Comparison of ENCODE assay signal across 8 cellular contexts in genomic region chr20:4607287-4607713, GRCh38.
DNase-seq lines count a peak whose midpoint lies in the region; ATAC-seq lines count a peak whose summit lies in the region.

No MANE protein-coding gene starts in this region.

- peaks cover 8 to 27% (median 16%) of the 10 kb centered on the region in 5 donors for H3K27me3 Mint-ChIP-seq in naive thymus-derived CD8-positive, alpha-beta T cell

- no peak overlapping the region for H3K4me3 Mint-ChIP-seq in naive thymus-derived CD8-positive, alpha-beta T cell

- POLR2A ChIA-PET in naive thymus-derived CD8-positive, alpha-beta T cell (lab: Charles Lee), result no interaction called here

- peak; percentile 85 for DNase-seq in G401 (ENCODE audit: low spot score)
- DNase-seq in HT1080 (ENCODE audit: low read depth), result peak; percentile 56
- peak; percentile 80 for DNase-seq in OCI-M1 (lab: John Stamatoyannopoulos, UW)
- peak; percentile 9 for DNase-seq in activated T-cell treated with anti-CD3 and anti-CD28 coated beads for 48 hours (ENCODE audit: low read depth)
- peak; percentile 22 to 79 (median 65) for DNase-seq in naive thymus-derived CD8-positive, alpha-beta T cell
- peak in 30 of 49 donors; percentile 7 to 71 (median 32) for DNase-seq in substantia nigra (lab: John Stamatoyannopoulos, UW)

- peak; percentile 74 for ATAC-seq in esophagus mucosa
- ATAC-seq in naive thymus-derived CD8-positive, alpha-beta T cell, result peak; percentile 86
- ATAC-seq in GM21576 (IDR thresholded peaks at IDR 0.05; ENCODE audit: unreplicated experiment), result no peak

- H3K9me3 Mint-ChIP-seq in naive thymus-derived CD8-positive, alpha-beta T cell, result no peaks in the 10 kb centered on the region

- H3K27ac ChIP-seq in substantia nigra (ENCODE audit: low read depth, low read length, poor library complexity, severe bottlenecking), result peak overlapping the region; percentile 36

- no peak overlapping the region for H3K27ac Mint-ChIP-seq in naive thymus-derived CD8-positive, alpha-beta T cell

- H3K4me1 Mint-ChIP-seq in naive thymus-derived CD8-positive, alpha-beta T cell, result peaks cover 0 to 8% (median 3%) of the 10 kb centered on the region in 4 donors

- in situ Hi-C loops in G401 (cut with HindIII; ENCODE audit: low sequenced_read_pairs), result no loop called here

- no peaks in the 10 kb centered on the region for H3K36me3 Mint-ChIP-seq in naive thymus-derived CD8-positive, alpha-beta T cell

Comparison
In these comparisons a context has a peak if more than half of its experiments do, and no peak if none do; other contexts are left out.
1. DNase-seq: peak in every context shown above with its lines; median percentile 85 in G401; 80 in OCI-M1; 65 in naive thymus-derived CD8-positive, alpha-beta T cell; 56 in HT1080; 32 in substantia nigra; 9 in activated T-cell treated with anti-CD3 and anti-CD28 coated beads for 48 hours.